In the genomic region with DNA sequence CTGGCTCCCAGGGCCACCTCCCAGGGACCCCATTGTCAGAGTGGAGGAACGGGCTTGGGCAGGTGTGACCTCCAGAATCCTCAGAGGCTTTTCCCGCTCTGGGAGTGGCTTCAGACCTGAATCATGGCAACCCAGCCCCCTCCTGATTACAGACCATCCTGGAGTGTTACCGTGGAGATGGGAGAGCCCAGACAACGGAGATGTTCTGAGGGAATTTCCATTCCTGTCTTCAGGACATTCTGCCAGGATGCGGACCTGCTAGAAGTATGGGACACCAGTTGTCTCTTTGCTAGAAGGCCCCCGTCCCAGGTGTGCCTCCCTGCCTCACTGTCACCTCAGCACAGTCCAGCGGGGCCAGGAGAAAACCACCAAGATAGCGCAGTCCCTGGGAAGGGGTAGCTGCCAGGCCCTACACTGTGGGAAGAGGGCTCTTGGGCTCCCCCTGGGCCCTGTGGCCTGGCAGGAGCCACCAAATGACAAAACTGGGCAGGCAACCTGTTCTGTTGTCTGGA, we compare ENCODE assay signal across 15 cellular contexts.
DNase-seq lines count a peak whose midpoint lies in the region; ATAC-seq, FAIRE-seq and TF ChIP-seq lines count a peak whose summit lies in the region.
"Had no signal": no experiment of that assay in that cellular context is flagged by ENCODE, and none has a peak within 500 bp of the region (broad histone marks: within the 10 kb centered on the region; RNA-seq: fewer than 3 reads in every experiment).

No MANE protein-coding gene starts in this region.

- H3K4me1 ChIP-seq in HEK293 (ENCODE audit: control insufficient read depth, insufficient read depth, low read length) (peaks cover under 1% of the 10 kb centered on the region; the same call in 1 of the 2 replicates), neural progenitor cell (peaks cover 19% of the 10 kb centered on the region)

- no peaks in the 10 kb centered on the region for H3K36me3 ChIP-seq in HEK293 (ENCODE audit: control insufficient read depth in 2 of 2, insufficient read depth in 1 of 2, low read length in 2 of 2)
- no peaks in the 10 kb centered on the region for H3K36me3 ChIP-seq in bronchial epithelial cell (ENCODE audit: control insufficient read depth, insufficient read depth, low read length)
- H3K36me3 ChIP-seq in neural progenitor cell, result no peaks in the 10 kb centered on the region

- H3K9me3 ChIP-seq in HEK293 (ENCODE audit: control insufficient read depth, insufficient read depth, low read depth, low read length), result no peaks in the 10 kb centered on the region
- no peaks in the 10 kb centered on the region for H3K9me3 ChIP-seq in neural progenitor cell (ENCODE audit: low read depth)
- H3K9me3 ChIP-seq: A549 had no signal

- peak overlapping the region; percentile 8 for H2AFZ ChIP-seq in neural progenitor cell (replicated peaks)

- no peaks in the 10 kb centered on the region for H3K79me2 ChIP-seq in neural progenitor cell (ENCODE audit: low read depth)

- peaks cover 5% of the 10 kb centered on the region for H3K27me3 Mint-ChIP-seq in neural progenitor cell (ENCODE audit: insufficient read depth, low read depth)

- H3K4me2 ChIP-seq in neural progenitor cell, result no peak overlapping the region
- H3K4me2 ChIP-seq: A549 had no signal

- H3K36me3 Mint-ChIP-seq in neural progenitor cell, result peaks cover 2% of the 10 kb centered on the region

- peaks cover 2% of the 10 kb centered on the region for H3K9me3 Mint-ChIP-seq in neural progenitor cell

- peaks cover 53% of the 10 kb centered on the region for H3K4me1 Mint-ChIP-seq in neural progenitor cell

- TF ChIP-seq CTCF in HEK293 (tag by site-specific recombination; IDR thresholded peaks at IDR 0.05) (0 out of 2 replicates have a peak, but pooled peaks have one; percentile 10), bronchial epithelial cell (IDR thresholded peaks at IDR 0.05; ENCODE audit: insufficient read depth, low read length, severe bottlenecking) (peak; percentile 26), neural progenitor cell (IDR thresholded peaks at IDR 0.05) (peak; percentile 44)

- no peak overlapping the region for H3K9ac ChIP-seq in neural progenitor cell

- no peak for FAIRE-seq in bronchial epithelial cell (lab: Jason Lieb, UNC)
- FAIRE-seq: A549, frontal cortex had no signal

- no peak for ATAC-seq in HG02852 (IDR thresholded peaks at IDR 0.05; ENCODE audit: unreplicated experiment)

- POLR2A ChIA-PET in HEK293 (lab: Yijun Ruan, JAX), result no interaction called here

- no peak overlapping the region for H3K27ac Mint-ChIP-seq in neural progenitor cell

- CTCF ChIA-PET in HEK293 (lab: Yijun Ruan, JAX), result interaction anchor here (1.1 kb wide), 1 partner anchor 10 kb away, joined by 4 read pairs; no protein-coding TSS in a partner anchor

- DNase-seq in DMS79 (lab: John Stamatoyannopoulos, UW) (peak; percentile 49), DMS79 treated with DMSO at 0.1 percent for 48 hours (lab: John Stamatoyannopoulos, UW) (no peak), bronchial epithelial cell (ENCODE audit: low read depth) (no peak), neural progenitor cell (ENCODE audit: low spot score) (peak; percentile 47), NCI-H1436 (lab: John Stamatoyannopoulos, UW) (no peak)
- DNase-seq in activated naive CD4-positive, alpha-beta T cell treated with anti-CD3 and anti-CD28 coated beads, Interleukin-2, amount 50 U/mL, for 16 hours, result no peak
- DNase-seq: activated naive CD4-positive, alpha-beta T cell treated with Interleukin-2 at 50 U/mL for 16 hours; Karpas-422; mammary epithelial cell; NCI-H2029 treated with DMSO at 0.1 percent for 48 hours; stimulated activated naive CD4-positive, alpha-beta T cell had no signal

- no peaks in the 10 kb centered on the region for H4K20me1 ChIP-seq in neural progenitor cell (ENCODE audit: low read depth)

- no peak overlapping the region for H3K4me3 ChIP-seq in HEK293 (ENCODE audit: low read depth, low read length)
- no peak overlapping the region for H3K4me3 ChIP-seq in bronchial epithelial cell (ENCODE audit: low read depth, low read length)
- H3K4me3 ChIP-seq in neural progenitor cell, result no peak overlapping the region
- H3K4me3 ChIP-seq: A549 had no signal

- H3K4me3 Mint-ChIP-seq in neural progenitor cell, result no peak overlapping the region

- H3F3A ChIP-seq in neural progenitor cell (ENCODE audit: low read depth), result peaks cover 3% of the 10 kb centered on the region

- H3K27ac ChIP-seq in HEK293 (ENCODE audit: extremely low read depth, low read depth, low read length) (no peak overlapping the region), neural progenitor cell (no peak overlapping the region)
- H3K27ac ChIP-seq: A549 had no signal

- H3K27me3 ChIP-seq in bronchial epithelial cell (ENCODE audit: control insufficient read depth, insufficient read depth, low read length) (no peaks in the 10 kb centered on the region), neural progenitor cell (no peaks in the 10 kb centered on the region)

TF ChIP-seq in HEK293, 187 proteins besides CTCF, POLR2A, EP300 and RAD21:
- TF ChIP-seq ZNF433 (tag by site-specific recombination; IDR thresholded peaks at IDR 0.05; ENCODE audit: low read depth), result no peak
- TF ChIP-seq ZNF140 (tag by site-specific recombination; IDR thresholded peaks at IDR 0.05), result no peak
- TF ChIP-seq ZBTB7A (tag by site-specific recombination; IDR thresholded peaks at IDR 0.05; ENCODE audit: low read depth), result no peak
- TF ChIP-seq, protein P1, sequence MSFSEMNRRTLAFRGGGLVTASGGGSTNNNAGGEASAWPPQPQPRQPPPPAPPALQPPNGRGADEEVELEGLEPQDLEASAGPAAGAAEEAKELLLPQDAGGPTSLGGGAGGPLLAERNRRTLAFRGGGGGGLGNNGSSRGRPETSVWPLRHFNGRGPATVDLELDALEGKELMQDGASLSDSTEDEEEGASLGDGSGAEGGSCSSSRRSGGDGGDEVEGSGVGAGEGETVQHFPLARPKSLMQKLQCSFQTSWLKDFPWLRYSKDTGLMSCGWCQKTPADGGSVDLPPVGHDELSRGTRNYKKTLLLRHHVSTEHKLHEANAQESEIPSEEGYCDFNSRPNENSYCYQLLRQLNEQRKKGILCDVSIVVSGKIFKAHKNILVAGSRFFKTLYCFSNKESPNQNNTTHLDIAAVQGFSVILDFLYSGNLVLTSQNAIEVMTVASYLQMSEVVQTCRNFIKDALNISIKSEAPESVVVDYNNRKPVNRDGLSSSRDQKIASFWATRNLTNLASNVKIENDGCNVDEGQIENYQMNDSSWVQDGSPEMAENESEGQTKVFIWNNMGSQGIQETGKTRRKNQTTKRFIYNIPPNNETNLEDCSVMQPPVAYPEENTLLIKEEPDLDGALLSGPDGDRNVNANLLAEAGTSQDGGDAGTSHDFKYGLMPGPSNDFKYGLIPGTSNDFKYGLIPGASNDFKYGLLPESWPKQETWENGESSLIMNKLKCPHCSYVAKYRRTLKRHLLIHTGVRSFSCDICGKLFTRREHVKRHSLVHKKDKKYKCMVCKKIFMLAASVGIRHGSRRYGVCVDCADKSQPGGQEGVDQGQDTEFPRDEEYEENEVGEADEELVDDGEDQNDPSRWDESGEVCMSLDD (tag by site-specific recombination; IDR thresholded peaks at IDR 0.05), result no peak
- no peak for TF ChIP-seq KLF7 (tag by site-specific recombination; IDR thresholded peaks at IDR 0.05; ENCODE audit: borderline replicate concordance)
TF ChIP-seq in HEK293: peak in this region for 0.

Comparison
In these comparisons a context has a peak if more than half of its experiments do, and no peak if none do; other contexts are left out.
1. DNase-seq: peak in DMS79 (single experiment) and neural progenitor cell (single experiment); none in DMS79 treated with DMSO at 0.1 percent for 48 hours (single experiment), bronchial epithelial cell (single experiment), activated naive CD4-positive, alpha-beta T cell treated with anti-CD3 and anti-CD28 coated beads, Interleukin-2, amount 50 U/mL, for 16 hours (single experiment) and NCI-H1436 (single experiment).
2. Peak in every context shown above with its lines, with median percentiles within 50 percentile points of each other: CTCF ChIP-seq.